35 cellular contexts compared by ENCODE assay signal in genomic region chr1:38881487-38881886, GRCh38. TPM values are rescaled to one million over a fixed set of nuclear protein-coding genes. Genes with fewer than 3 reads are reported as not detected.
"Had no signal": no experiment of that assay in that cellular context is flagged by ENCODE, and none has a peak within 500 bp of the region (broad histone marks: within the 10 kb centered on the region; RNA-seq: fewer than 3 reads in every experiment).

Gene GJA9, minus strand, starts transcription at chr1:38881587. Its CDS starts 5,489 bp downstream, at chr1:38876098.

- H3K4me1 Mint-ChIP-seq: activated CD4-positive, alpha-beta memory T cell treated with anti-CD3 and anti-CD28 coated beads, Interleukin-2, amount 10 ng/mL, durations not matched to agents 7 days and 5 days; activated CD4-positive, alpha-beta T cell treated with anti-CD3 and anti-CD28 coated beads, Interleukin-2, amount 10 ng/mL, durations not matched to agents 7 days and 5 days; activated naive CD4-positive, alpha-beta T cell treated with anti-CD3 and anti-CD28 coated beads, Interleukin-2, amount 10 ng/mL, durations not matched to agents 7 days and 5 days; activated naive CD8-positive, alpha-beta T cell treated with anti-CD3 and anti-CD28 coated beads, Interleukin-2, amount 10 ng/mL, durations not matched to agents 7 days and 5 days had no signal

- H3K9me3 ChIP-seq: ascending aorta, esophagus squamous epithelium, gastroesophageal sphincter, heart right ventricle had no signal

- H3K4me1 ChIP-seq: ascending aorta, esophagus squamous epithelium, gastroesophageal sphincter had no signal

- H3K27me3 Mint-ChIP-seq: activated naive CD4-positive, alpha-beta T cell treated with anti-CD3 and anti-CD28 coated beads, Interleukin-2, amount 10 ng/mL, durations not matched to agents 7 days and 5 days; activated T-cell treated with anti-CD3 and anti-CD28 coated beads, Interleukin-2, amount 50 U/mL, for 24 hours; effector memory CD8-positive, alpha-beta T cell had no signal

- H3K27me3 ChIP-seq: ascending aorta, brain microvascular endothelial cell, esophagus squamous epithelium, gastroesophageal sphincter, heart right ventricle had no signal

- FAIRE-seq: bronchial epithelial cell, colon had no signal

- H3K36me3 ChIP-seq: ascending aorta, brain microvascular endothelial cell, gastroesophageal sphincter, heart right ventricle had no signal

- H3K4me3 ChIP-seq: ascending aorta, esophagus squamous epithelium, gastroesophageal sphincter, heart right ventricle had no signal

- H3K4me3 Mint-ChIP-seq: activated CD4-positive, alpha-beta memory T cell treated with anti-CD3 and anti-CD28 coated beads, Interleukin-2, amount 10 ng/mL, durations not matched to agents 7 days and 5 days; activated CD4-positive, alpha-beta T cell treated with anti-CD3 and anti-CD28 coated beads, Interleukin-2, amount 10 ng/mL, durations not matched to agents 7 days and 5 days; activated naive CD4-positive, alpha-beta T cell treated with anti-CD3 and anti-CD28 coated beads, Interleukin-2, amount 10 ng/mL, durations not matched to agents 7 days and 5 days; activated naive CD8-positive, alpha-beta T cell treated with anti-CD3 and anti-CD28 coated beads, Interleukin-2, amount 10 ng/mL, durations not matched to agents 7 days and 5 days; activated T-cell treated with anti-CD3 and anti-CD28 coated beads, Interleukin-2, amount 50 U/mL, for 24 hours; activated T-cell treated with anti-CD3 and anti-CD28 coated beads, Interleukin-2, amount 50 U/mL, for 72 hours; effector memory CD8-positive, alpha-beta T cell had no signal

- H3K27ac ChIP-seq: ascending aorta, brain microvascular endothelial cell, epithelial cell of prostate, esophagus squamous epithelium, gastroesophageal sphincter, heart right ventricle had no signal

- ATAC-seq: activated naive CD4-positive, alpha-beta T cell treated with anti-CD3 and anti-CD28 coated beads, Interleukin-2, amount 50 U/mL, for 72 hours; activated T-cell treated with anti-CD3 and anti-CD28 coated beads, Interleukin-2, amount 50 U/mL, for 72 hours; effector memory CD8-positive, alpha-beta T cell; gastroesophageal sphincter; heart right ventricle had no signal

- H3K36me3 Mint-ChIP-seq: activated naive CD4-positive, alpha-beta T cell treated with anti-CD3 and anti-CD28 coated beads, Interleukin-2, amount 10 ng/mL, durations not matched to agents 7 days and 5 days; activated naive CD4-positive, alpha-beta T cell treated with anti-CD3 and anti-CD28 coated beads, Interleukin-2, amount 50 U/mL, for 72 hours; activated naive CD8-positive, alpha-beta T cell treated with anti-CD3 and anti-CD28 coated beads, Interleukin-2, amount 10 ng/mL, durations not matched to agents 7 days and 5 days had no signal

- H3K27ac Mint-ChIP-seq: activated CD4-positive, alpha-beta memory T cell treated with anti-CD3 and anti-CD28 coated beads, Interleukin-2, amount 10 ng/mL, durations not matched to agents 7 days and 5 days; activated CD4-positive, alpha-beta T cell treated with anti-CD3 and anti-CD28 coated beads, Interleukin-2, amount 10 ng/mL, durations not matched to agents 7 days and 5 days; activated naive CD4-positive, alpha-beta T cell treated with anti-CD3 and anti-CD28 coated beads, Interleukin-2, amount 10 ng/mL, durations not matched to agents 7 days and 5 days; activated naive CD4-positive, alpha-beta T cell treated with anti-CD3 and anti-CD28 coated beads, Interleukin-2, amount 50 U/mL, for 72 hours; activated naive CD8-positive, alpha-beta T cell treated with anti-CD3 and anti-CD28 coated beads, Interleukin-2, amount 10 ng/mL, durations not matched to agents 7 days and 5 days; activated T-cell treated with anti-CD3 and anti-CD28 coated beads, Interleukin-2, amount 50 U/mL, for 24 hours; activated T-cell treated with anti-CD3 and anti-CD28 coated beads, Interleukin-2, amount 50 U/mL, for 72 hours; effector memory CD8-positive, alpha-beta T cell had no signal

- DNase-seq: activated CD4-positive, alpha-beta memory T cell treated with anti-CD3 and anti-CD28 coated beads, Interleukin-2, amount 10 ng/mL, durations not matched to agents 7 days and 5 days; activated CD4-positive, alpha-beta T cell treated with anti-CD3 and anti-CD28 coated beads for 1 hour; activated CD4-positive, alpha-beta T cell treated with anti-CD3 and anti-CD28 coated beads for 4 hours; activated CD4-positive, alpha-beta T cell treated with anti-CD3 and anti-CD28 coated beads, Interleukin-2, amount 10 ng/mL, durations not matched to agents 7 days and 5 days; activated CD4-positive, alpha-beta T cell treated with anti-CD3 and anti-CD28 coated beads, Interleukin-2, amount 50 U/mL, for 4 hours; activated CD4-positive, CD25-positive, alpha-beta regulatory T cell; activated CD8-positive, alpha-beta memory T cell treated with anti-CD3 and anti-CD28 coated beads, Interleukin-2, amount 50 U/mL, for 48 hours; activated gamma-delta T cell; activated naive CD4-positive, alpha-beta T cell; activated naive CD4-positive, alpha-beta T cell treated with anti-CD3 and anti-CD28 coated beads, Interleukin-2, amount 10 ng/mL, durations not matched to agents 7 days and 5 days; activated naive CD8-positive, alpha-beta T cell treated with anti-CD3 and anti-CD28 coated beads, Interleukin-2, amount 10 ng/mL, durations not matched to agents 7 days and 5 days; activated T-cell treated with anti-CD3 and anti-CD28 coated beads for 4 hours; activated T-cell treated with anti-CD3 and anti-CD28 coated beads, Interleukin-2, amount 50 U/mL, for 24 hours; activated T-cell treated with anti-CD3 and anti-CD28 coated beads, Interleukin-2, amount 50 U/mL, for 72 hours; brain microvascular endothelial cell; cortex of kidney; dermis blood vessel endothelial cell; effector CD4-positive, alpha-beta T cell; effector memory CD8-positive, alpha-beta T cell; esophagus squamous epithelium; foreskin melanocyte; heart right ventricle; T-helper 2 cell had no signal

- H3K9me3 Mint-ChIP-seq: activated CD4-positive, alpha-beta memory T cell treated with anti-CD3 and anti-CD28 coated beads, Interleukin-2, amount 10 ng/mL, durations not matched to agents 7 days and 5 days; activated CD4-positive, alpha-beta T cell treated with anti-CD3 and anti-CD28 coated beads, Interleukin-2, amount 10 ng/mL, durations not matched to agents 7 days and 5 days; activated naive CD4-positive, alpha-beta T cell treated with anti-CD3 and anti-CD28 coated beads, Interleukin-2, amount 10 ng/mL, durations not matched to agents 7 days and 5 days; activated naive CD4-positive, alpha-beta T cell treated with anti-CD3 and anti-CD28 coated beads, Interleukin-2, amount 50 U/mL, for 72 hours; activated naive CD8-positive, alpha-beta T cell treated with anti-CD3 and anti-CD28 coated beads, Interleukin-2, amount 10 ng/mL, durations not matched to agents 7 days and 5 days; activated T-cell treated with anti-CD3 and anti-CD28 coated beads, Interleukin-2, amount 50 U/mL, for 24 hours; activated T-cell treated with anti-CD3 and anti-CD28 coated beads, Interleukin-2, amount 50 U/mL, for 72 hours; effector memory CD8-positive, alpha-beta T cell had no signal

RNA-seq across cellular contexts. Expression of gene GJA9, which starts in this region (rescaled TPM):
- total RNA-seq: activated CD4-positive, alpha-beta memory T cell treated with anti-CD3 and anti-CD28 coated beads, Interleukin-2, amount 10 ng/mL, durations not matched to agents 7 days and 5 days; activated CD4-positive, alpha-beta T cell treated with anti-CD3 and anti-CD28 coated beads, Interleukin-2, amount 10 ng/mL, durations not matched to agents 7 days and 5 days; activated naive CD4-positive, alpha-beta T cell treated with anti-CD3 and anti-CD28 coated beads, Interleukin-2, amount 50 U/mL, for 72 hours; activated naive CD8-positive, alpha-beta T cell treated with anti-CD3 and anti-CD28 coated beads, Interleukin-2, amount 10 ng/mL, durations not matched to agents 7 days and 5 days; activated T-cell treated with anti-CD3 and anti-CD28 coated beads, Interleukin-2, amount 50 U/mL, for 72 hours; ascending aorta; cardiac septum; chondrocyte; dermis blood vessel endothelial cell; fibroblast of villous mesenchyme; gastroesophageal sphincter; glomerular endothelial cell; heart right ventricle; T-helper 1 cell treated with Interleukin-12 subunit alpha and Interleukin-12 subunit beta and Interleukin-4 antibody, amounts not matched to agents 30 ng/mL and 1 ng/mL, for 36 hours had no signal
- polyA plus RNA-seq: fibroblast of lung, heart right ventricle had no signal
